Comparison of ENCODE assay signal across 13 cellular contexts in the genomic region with DNA sequence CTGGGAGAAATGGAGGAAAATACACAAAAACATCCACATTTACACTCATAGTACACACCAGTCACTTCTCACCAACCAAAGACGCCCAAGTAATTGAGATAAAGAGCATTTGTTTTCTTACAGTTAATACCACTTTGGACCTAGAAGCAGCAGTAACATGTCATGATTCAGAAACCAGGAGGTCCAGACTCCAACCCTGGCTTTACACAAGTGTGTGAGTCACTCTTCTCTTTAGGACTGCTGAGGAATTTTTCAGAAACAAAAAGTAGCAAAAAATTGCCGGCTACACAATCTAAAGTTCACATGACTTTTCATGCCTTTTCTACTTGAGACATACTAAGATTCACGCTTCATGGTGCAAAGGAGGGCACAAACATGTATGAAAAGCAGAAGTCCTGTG. TPM values are rescaled to one million over a fixed set of nuclear protein-coding genes. Genes with fewer than 3 reads are reported as not detected.
DNase-seq lines count a peak whose midpoint lies in the region; ATAC-seq, FAIRE-seq and TF ChIP-seq lines count a peak whose summit lies in the region.
"Had no signal": no experiment of that assay in that cellular context is flagged by ENCODE, and none has a peak within 500 bp of the region (broad histone marks: within the 10 kb centered on the region; RNA-seq: fewer than 3 reads in every experiment).

No MANE protein-coding gene starts in this region.

- no peaks in the 10 kb centered on the region for H3K27me3 Mint-ChIP-seq in HFFc6 (ENCODE audit: insufficient read depth)
- H3K27me3 Mint-ChIP-seq: activated B cell treated with CpG ODN at 0.5 μM for 24 hours; activated naive CD8-positive, alpha-beta T cell treated with anti-CD3 and anti-CD28 coated beads for 36 hours had no signal

- H3K4me2 ChIP-seq in GM12878 (ENCODE audit: control insufficient read depth, insufficient read depth): no peak overlapping the region

- H2AFZ ChIP-seq in GM12878 (ENCODE audit: control insufficient read depth, low read depth, low read length): no peak overlapping the region

- POLR2A ChIA-PET in GM12878 (lab: Charles Lee): no interaction called here

- H3K9ac ChIP-seq in GM12878 (ENCODE audit: control insufficient read depth, insufficient read depth, low read length): no peak overlapping the region

- TF ChIP-seq CTCF in HFFc6 (IDR thresholded peaks at IDR 0.05) (no peak), GM12878 (IDR thresholded peaks at IDR 0.05 in 2 of 3, conservative IDR thresholded peaks at IDR 0.05 in 1 of 3; ENCODE audit: control insufficient read depth in 2 of 3, extremely low read depth in 1 of 3, insufficient read depth in 1 of 3, low read depth in 3 of 3, low read length in 3 of 3) (no peak), stomach (IDR thresholded peaks at IDR 0.05) (no peak), testis (IDR thresholded peaks at IDR 0.05) (no peak)

- WGBS in GM12878 (ENCODE audit: insufficient coverage, insufficient replicate concordance, low lambda C conversion rate, missing lambda C conversion rate): 98% methylated on average over 3 of the region's 3 CpGs
- 66 to 85% (median 80%) methylated on average over 3 of the region's 3 CpGs for WGBS in stomach, 5 donors
- 89 to 91% methylated on average over 3 of the region's 3 CpGs for WGBS in testis, 2 donors

- TF ChIP-seq POLR2A in GM12878 (IDR thresholded peaks at IDR 0.05; ENCODE audit: low read depth, low read length) (no peak), stomach (IDR thresholded peaks at IDR 0.05) (no peak), testis (IDR thresholded peaks at IDR 0.05) (no peak)

- intact Hi-C loops in GM12878 (cut with micrococcal nuclease; ENCODE audit: unreplicated experiment): no loop called here
- intact Hi-C loops in stomach (cut with DNase I; ENCODE audit: low total_unique reads): no loop called here
- intact Hi-C loops in testis (cut with DNase I; ENCODE audit: low total_unique reads): no loop called here

- CTCF ChIA-PET in GM12878 (lab: Yijun Ruan, JAX): no interaction called here

- in situ Hi-C loops in GM12878 (cut with MboI): no loop called here

- no peak for TF ChIP-seq RAD21 in GM12878 (IDR thresholded peaks at IDR 0.05; ENCODE audit: insufficient read depth, low read depth, low read length)

- SMC1A ChIA-PET in GM12878 (lab: Charles Lee; ENCODE audit: uncharacterized antibody, unreplicated experiment): no interaction called here

- no peak overlapping the region; the same call in 1 of the 2 replicates for H3K4me3 Mint-ChIP-seq in HFFc6
- H3K4me3 Mint-ChIP-seq: activated B cell treated with CpG ODN at 0.5 μM for 24 hours; activated naive CD8-positive, alpha-beta T cell treated with anti-CD3 and anti-CD28 coated beads for 36 hours had no signal

- no peak for ATAC-seq in GM12878
- no peak for ATAC-seq in esophagus mucosa
- no peak for ATAC-seq in GM18868 (IDR thresholded peaks at IDR 0.05; ENCODE audit: unreplicated experiment)

- H3K36me3 ChIP-seq in GM12878 (ENCODE audit: control insufficient read depth in 2 of 2, insufficient read depth in 2 of 2, low read length in 1 of 2) (peaks cover 10 to 13% of the 10 kb centered on the region in 2 experiments; a peak in 2 of 4 replicates), stomach (peaks cover 22 to 74% (median 64%) of the 10 kb centered on the region in 4 donors), testis (ENCODE audit: low read depth, missing control alignments) (peaks cover 5% of the 10 kb centered on the region)

- H3K79me2 ChIP-seq in GM12878 (ENCODE audit: control insufficient read depth, insufficient read depth, low read length): no peaks in the 10 kb centered on the region

- TF ChIP-seq EP300 in GM12878 (IDR thresholded peaks at IDR 0.05; ENCODE audit: borderline replicate concordance in 1 of 2, control insufficient read depth in 1 of 2, low read depth in 2 of 2, low read length in 2 of 2) (no peak), stomach (IDR thresholded peaks at IDR 0.05) (no peak)

- RAD21 ChIA-PET in GM12878 (lab: Charles Lee; ENCODE audit: unreplicated experiment): no interaction called here

- no peaks in the 10 kb centered on the region for H4K20me1 ChIP-seq in GM12878 (ENCODE audit: control insufficient read depth, insufficient read depth)

- H3K27ac Mint-ChIP-seq in HFFc6: peak overlapping the region; percentile 81
- H3K27ac Mint-ChIP-seq: activated B cell treated with CpG ODN at 0.5 μM for 24 hours; activated naive CD8-positive, alpha-beta T cell treated with anti-CD3 and anti-CD28 coated beads for 36 hours had no signal

- peak; percentile 78 for DNase-seq in HFFc6
- no peak for DNase-seq in GM12878 (ENCODE audit: low read depth, low spot score)
- peak; percentile 25 for DNase-seq in foreskin melanocyte
- DNase-seq in stomach: no peak
- no peak for DNase-seq in activated CD4-positive, alpha-beta T cell treated with anti-CD3 and anti-CD28 coated beads for 4 hours
- no peak for DNase-seq in testis
- DNase-seq: activated B cell treated with CpG ODN at 0.5 μM for 24 hours; activated naive CD8-positive, alpha-beta T cell treated with anti-CD3 and anti-CD28 coated beads for 36 hours; DMS 273 treated with DMSO at 0.1 percent for 48 hours; dorsolateral prefrontal cortex; trophoblast cell had no signal

- BruUV-seq in GM12878 (replicated peaks; lab: Mats Ljungman, UMichigan): no TSS peak

- H3K27me3 ChIP-seq in GM12878 (replicated peaks in 1 of 2; ENCODE audit: control insufficient read depth in 2 of 2, insufficient read depth in 2 of 2, low read length in 1 of 2): no peaks in the 10 kb centered on the region
- no peaks in the 10 kb centered on the region for H3K27me3 ChIP-seq in stomach
- no peaks in the 10 kb centered on the region for H3K27me3 ChIP-seq in testis
- H3K27me3 ChIP-seq: dorsolateral prefrontal cortex had no signal

- H3K27ac ChIP-seq in GM12878 (ENCODE audit: control insufficient read depth, insufficient read depth) (no peak overlapping the region), stomach (peak overlapping the region in 3 of 5 donors; percentile 13 to 51 (median 31)), testis (no peak overlapping the region)
- H3K27ac ChIP-seq: dorsolateral prefrontal cortex had no signal

- no peak overlapping the region for H3K4me3 ChIP-seq in GM12878
- H3K4me3 ChIP-seq in stomach: no peak overlapping the region
- H3K4me3 ChIP-seq in testis: no peak overlapping the region
- H3K4me3 ChIP-seq: dorsolateral prefrontal cortex had no signal

- H3K36me3 Mint-ChIP-seq in HFFc6 (ENCODE audit: low read depth): peaks cover 18% of the 10 kb centered on the region

- peaks cover 21% of the 10 kb centered on the region for H3K4me1 Mint-ChIP-seq in HFFc6 (ENCODE audit: low read depth)
- H3K4me1 Mint-ChIP-seq: activated B cell treated with CpG ODN at 0.5 μM for 24 hours; activated naive CD8-positive, alpha-beta T cell treated with anti-CD3 and anti-CD28 coated beads for 36 hours had no signal

- FAIRE-seq in GM12878 (lab: Jason Lieb, UNC): peak; percentile 7

- H3K4me1 ChIP-seq in GM12878 (ENCODE audit: control insufficient read depth, insufficient read depth, low read length) (no peaks in the 10 kb centered on the region), stomach (no peaks in the 10 kb centered on the region), testis (no peaks in the 10 kb centered on the region)

- H3K9me3 Mint-ChIP-seq in HFFc6: no peaks in the 10 kb centered on the region
- H3K9me3 Mint-ChIP-seq: activated B cell treated with CpG ODN at 0.5 μM for 24 hours; activated naive CD8-positive, alpha-beta T cell treated with anti-CD3 and anti-CD28 coated beads for 36 hours had no signal

- H3K9me3 ChIP-seq in GM12878 (replicated peaks; ENCODE audit: control insufficient read depth, insufficient read depth, low read length) (no peaks in the 10 kb centered on the region), stomach (no peaks in the 10 kb centered on the region), testis (no peaks in the 10 kb centered on the region)

TF ChIP-seq in GM12878, 131 proteins besides CTCF, POLR2A, EP300 and RAD21 (continues in another document):
- TF ChIP-seq NFXL1 (IDR thresholded peaks at IDR 0.05; ENCODE audit: borderline replicate concordance) (no peak), TCF3 (IDR thresholded peaks at IDR 0.05; ENCODE audit: borderline replicate concordance, insufficient read depth, low read depth, low read length) (no peak), ZSCAN29 (IDR thresholded peaks at IDR 0.05) (no peak), ZNF274 (IDR thresholded peaks at IDR 0.05; ENCODE audit: insufficient read depth, insufficient read length) (no peak), TARDBP (IDR thresholded peaks at IDR 0.05; ENCODE audit: borderline replicate concordance) (no peak), GATAD2B (conservative IDR thresholded peaks at IDR 0.05; ENCODE audit: low read depth) (no peak)

RNA-seq across cellular contexts. Expression of a gene that starts 42.1 kb away (rescaled TPM):
- 10 to 100 TPM; 16.5 to 28.5 (median 25.6) TPM for total RNA-seq in HFFc6 (2021; fragmentation: NEBNext Ultra II Directional; extraction: Animal tissue kit (Norgen Biotek cat#: 25700))
- 142 and 161 TPM in 2 replicates for total RNA-seq in GM12878 (2013; cell fraction: nucleolus; rRNA removed)
- 19.1 and 20.4 TPM in 2 replicates for total RNA-seq in GM12878 (2014; rRNA removed)
- total RNA-seq in GM12878 (2014; rRNA removed; fragmentation: Illumina TruSeq; extraction: Trizol): 15.8 and 16.6 TPM in 2 replicates
- 27.6 and 34.0 TPM in 2 replicates for total RNA-seq in GM12878 (2021)
- 12.4 TPM for polyA plus RNA-seq in GM12878 (2011; ENCODE audit: low read depth)
- polyA plus RNA-seq in GM12878 (2011; rRNA removed): 23.2 and 24.1 TPM in 2 replicates
- 33.1 and 34.0 TPM in 2 replicates for polyA plus RNA-seq in GM12878 (2011; cell fraction: cytosol; rRNA removed)
- polyA plus RNA-seq in GM12878 (2011; cell fraction: nucleus; rRNA removed): 66.3 and 81.0 TPM in 2 replicates
- 19.6 and 21.1 TPM in 2 replicates for polyA plus RNA-seq in GM12878 (2012)
- polyA plus RNA-seq in GM12878 (2014; fragmentation: Illumina TruSeq; extraction: Trizol): 21.0 and 21.8 TPM in 2 replicates
- 1 to 10 TPM; 4.0 to 6.1 TPM for polyA plus RNA-seq in GM12878 (2014; fragmentation: Nextera tagmentation; extraction: Ambion mirVana)
- polyA plus RNA-seq in GM12878 (2014; rRNA removed): 23.2 and 25.2 TPM in 2 replicates
- polyA plus RNA-seq in GM12878 (2016; fragmentation: Nextera tagmentation; extraction: Ambion mirVana): 10 to 100 TPM; 24.1 to 25.1 TPM
- polyA minus RNA-seq in GM12878 (2011; rRNA and poly(A)+ RNA removed): 67.0 TPM in 2 replicates
- polyA minus RNA-seq in GM12878 (2011; cell fraction: cytosol; rRNA and poly(A)+ RNA removed): 13.8 and 14.8 TPM in 2 replicates
- 62.4 and 109 TPM in 2 replicates for polyA minus RNA-seq in GM12878 (2011; cell fraction: nucleus; rRNA and poly(A)+ RNA removed)
- 10 to 100 TPM; 10.7 to 49.6 (median 46.4) TPM for total RNA-seq in stomach
- 1 to 10 TPM; 7.8 to 9.5 (median 9.0) TPM for polyA plus RNA-seq in stomach
- 10 to 100 TPM; 53.1 TPM for total RNA-seq in testis
- 42.4 TPM for polyA plus RNA-seq in testis (ENCODE audit: insufficient read depth, low read depth, low replicate concordance)
- total RNA-seq in esophagus mucosa: 20.6 TPM

Comparison
In these comparisons a context has a peak if more than half of its experiments do, and no peak if none do; other contexts are left out.
1. DNase-seq: peak in HFFc6 (single experiment) and foreskin melanocyte (single experiment); none in GM12878 (single experiment), stomach (single experiment), activated CD4-positive, alpha-beta T cell treated with anti-CD3 and anti-CD28 coated beads for 4 hours (0 of 2) and testis (single experiment).
2. H3K27ac ChIP-seq: peak in stomach (3 of 5); none in GM12878 (single experiment) and testis (0 of 2).